18 cellular contexts compared by ENCODE assay signal in genomic region chr7:45028920-45029344, GRCh38. TPM values are rescaled to one million over a fixed set of nuclear protein-coding genes. Genes with fewer than 3 reads are reported as not detected.
A peak's percentile ranks its signal among the peaks of the same experiment; 100 is the strongest.
DNase-seq lines count a peak whose midpoint lies in the region; ATAC-seq, FAIRE-seq and TF ChIP-seq lines count a peak whose summit lies in the region.
"Had no signal": no experiment of that assay in that cellular context is flagged by ENCODE, and none has a peak within 500 bp of the region (broad histone marks: within the 10 kb centered on the region; RNA-seq: fewer than 3 reads in every experiment).

No MANE protein-coding gene starts in this region.

- no peaks in the 10 kb centered on the region for H3K27me3 Mint-ChIP-seq in T-helper 1 cell treated with Interleukin-12 subunit alpha and Interleukin-12 subunit beta and Interleukin-4 antibody, amounts not matched to agents 30 μg/mL and 1 μg/mL, for 36 hours (ENCODE audit: low read depth)

- H3K4me2 ChIP-seq in GM12878 (ENCODE audit: control insufficient read depth, insufficient read depth): peak overlapping the region; percentile 100
- H3K4me2 ChIP-seq: hepatocyte had no signal

- no peaks in the 10 kb centered on the region for H4K20me1 ChIP-seq in GM12878 (ENCODE audit: control insufficient read depth, insufficient read depth)

- peak; percentile 7 for ATAC-seq in GM12878
- no peak for ATAC-seq in SK-N-SH treated with all-trans-retinoic acid at 6 μM for 48 hours
- ATAC-seq: body of pancreas had no signal

- CTCF ChIA-PET in GM12878 (lab: Yijun Ruan, JAX): interaction anchor here (1.0 to 3.3 kb wide), 7 partner anchors 9 to 55 kb away, joined by 3 to 23 read pairs (median 7); no protein-coding TSS in a partner anchor

- H3K27me3 ChIP-seq in GM12878 (replicated peaks in 1 of 2; ENCODE audit: control insufficient read depth in 2 of 2, insufficient read depth in 2 of 2, low read length in 1 of 2): no peaks in the 10 kb centered on the region
- no peaks in the 10 kb centered on the region for H3K27me3 ChIP-seq in rectal smooth muscle tissue (ENCODE audit: control insufficient read depth, insufficient read depth, low read length)
- H3K27me3 ChIP-seq: body of pancreas, hepatocyte had no signal

- H3K36me3 Mint-ChIP-seq in T-helper 1 cell treated with Interleukin-12 subunit alpha and Interleukin-12 subunit beta and Interleukin-4 antibody, amounts not matched to agents 30 μg/mL and 1 μg/mL, for 36 hours (ENCODE audit: low read depth): peaks cover 57% of the 10 kb centered on the region

- no peak for TF ChIP-seq EP300 in GM12878 (IDR thresholded peaks at IDR 0.05; ENCODE audit: borderline replicate concordance in 1 of 2, control insufficient read depth in 1 of 2, low read depth in 2 of 2, low read length in 2 of 2)

- peaks cover 36% of the 10 kb centered on the region for H3K36me3 ChIP-seq in KOPT-K1 (ENCODE audit: insufficient read depth, low read length)
- peaks cover 0 to 8% of the 10 kb centered on the region in 2 experiments; a peak in 1 of 4 replicates for H3K36me3 ChIP-seq in GM12878 (ENCODE audit: control insufficient read depth in 2 of 2, insufficient read depth in 2 of 2, low read length in 1 of 2)
- H3K36me3 ChIP-seq in rectal smooth muscle tissue (ENCODE audit: control insufficient read depth, insufficient read depth, low read length): peaks cover 6% of the 10 kb centered on the region
- H3K36me3 ChIP-seq: prostate gland had no signal

- no peak overlapping the region for H2AFZ ChIP-seq in GM12878 (ENCODE audit: control insufficient read depth, low read depth, low read length)
- H2AFZ ChIP-seq: hepatocyte had no signal

- no peaks in the 10 kb centered on the region for H3K9me3 Mint-ChIP-seq in T-helper 1 cell treated with Interleukin-12 subunit alpha and Interleukin-12 subunit beta and Interleukin-4 antibody, amounts not matched to agents 30 μg/mL and 1 μg/mL, for 36 hours

- FAIRE-seq in GM12878 (lab: Jason Lieb, UNC): no peak

- peak overlapping the region; percentile 84 for H3K27ac ChIP-seq in KOPT-K1 (ENCODE audit: low read depth, low read length, poor library complexity, severe bottlenecking)
- H3K27ac ChIP-seq in GM12878 (ENCODE audit: control insufficient read depth, insufficient read depth): peak overlapping the region; percentile 98
- H3K27ac ChIP-seq in rectal smooth muscle tissue (ENCODE audit: low read depth, low read length): no peak overlapping the region
- H3K27ac ChIP-seq: 22Rv1, body of pancreas, hepatocyte, prostate gland had no signal

- TF ChIP-seq RAD21 in GM12878 (IDR thresholded peaks at IDR 0.05; ENCODE audit: insufficient read depth, low read depth, low read length): no peak

- peak overlapping the region; percentile 82 for H3K27ac Mint-ChIP-seq in T-helper 1 cell treated with Interleukin-12 subunit alpha and Interleukin-12 subunit beta and Interleukin-4 antibody, amounts not matched to agents 30 μg/mL and 1 μg/mL, for 36 hours

- in situ Hi-C loops in GM12878 (cut with MboI): no loop called here

- intact Hi-C loops in GM12878 (cut with micrococcal nuclease; ENCODE audit: unreplicated experiment): loop anchor here (5.0 to 10.0 kb wide), 2 partner anchors 83 to 394 kb away; partner anchors contain the start of gene TBRG4

- 78% methylated on average over 7 of the region's 7 CpGs for WGBS in GM12878 (ENCODE audit: insufficient coverage, insufficient replicate concordance, low lambda C conversion rate, missing lambda C conversion rate)

- TF ChIP-seq POLR2A in GM12878 (IDR thresholded peaks at IDR 0.05; ENCODE audit: low read depth, low read length): no peak

- RAD21 ChIA-PET in GM12878 (lab: Charles Lee; ENCODE audit: unreplicated experiment): interaction anchor here (0.9 to 7.8 kb wide), 8 partner anchors 25 to 180 kb away, joined by 3 to 66 read pairs (median 6); partner anchors contain the start of genes CCM2 and MYO1G

- SMC1A ChIA-PET in GM12878 (lab: Charles Lee; ENCODE audit: uncharacterized antibody, unreplicated experiment): interaction anchor here (0.6 to 5.9 kb wide), 12 partner anchors 9 to 107 kb away, joined by 3 to 76 read pairs (median 6); partner anchors contain the start of genes CCM2, MYO1G and TBRG4

- TF ChIP-seq CTCF in GM12878 (IDR thresholded peaks at IDR 0.05 in 2 of 3, conservative IDR thresholded peaks at IDR 0.05 in 1 of 3; ENCODE audit: control insufficient read depth in 2 of 3, extremely low read depth in 1 of 3, insufficient read depth in 1 of 3, low read depth in 3 of 3, low read length in 3 of 3): no peak

- DNase-seq in T-helper 1 cell (no peak), GM12878 (ENCODE audit: low read depth, low spot score) (no peak), DMS79 treated with DMSO at 0.1 percent for 48 hours (lab: John Stamatoyannopoulos, UW) (no peak), T1000 (lab: John Stamatoyannopoulos, UW) (no peak)
- DNase-seq: body of pancreas; KG1; NCI-H2081 treated with DMSO at 0.1 percent for 48 hours; stimulated activated CD4-positive, alpha-beta T cell treated with anti-CD3 and anti-CD28 coated beads, Interleukin-4, amount 100 ng/mL, for 24 hours; substantia nigra had no signal

- peaks cover 4% of the 10 kb centered on the region for H3K9me3 ChIP-seq in KOPT-K1 (ENCODE audit: insufficient read depth, low read length, poor library complexity, severe bottlenecking)
- H3K9me3 ChIP-seq in GM12878 (replicated peaks; ENCODE audit: control insufficient read depth, insufficient read depth, low read length): no peaks in the 10 kb centered on the region
- H3K9me3 ChIP-seq: body of pancreas, prostate gland had no signal

- POLR2A ChIA-PET in GM12878 (lab: Charles Lee): interaction anchor here (0.7 to 12.6 kb wide), 6 partner anchors 9 to 1110 kb away, joined by 3 to 177 read pairs (median 4); partner anchors contain the start of genes CCM2, MYO1G and PURB

- H3K4me3 ChIP-seq in GM12878 (peak overlapping the region; percentile 58), rectal smooth muscle tissue (ENCODE audit: low read length) (peak overlapping the region; percentile 52)
- H3K4me3 ChIP-seq: body of pancreas, hepatocyte, lung had no signal

- H3K4me1 Mint-ChIP-seq in T-helper 1 cell treated with Interleukin-12 subunit alpha and Interleukin-12 subunit beta and Interleukin-4 antibody, amounts not matched to agents 30 μg/mL and 1 μg/mL, for 36 hours (ENCODE audit: low read depth): peaks cover 65% of the 10 kb centered on the region

- H3K9ac ChIP-seq in GM12878 (ENCODE audit: control insufficient read depth, insufficient read depth, low read length) (peak overlapping the region; percentile 17), rectal smooth muscle tissue (ENCODE audit: low read length) (no peak overlapping the region)

- peak overlapping the region; percentile 89 for H3K4me3 Mint-ChIP-seq in T-helper 1 cell treated with Interleukin-12 subunit alpha and Interleukin-12 subunit beta and Interleukin-4 antibody, amounts not matched to agents 30 μg/mL and 1 μg/mL, for 36 hours

- no TSS peak for BruUV-seq in GM12878 (replicated peaks; lab: Mats Ljungman, UMichigan)

- H3K79me2 ChIP-seq in GM12878 (ENCODE audit: control insufficient read depth, insufficient read depth, low read length): peaks cover 82% of the 10 kb centered on the region

- H3K4me1 ChIP-seq in GM12878 (ENCODE audit: control insufficient read depth, insufficient read depth, low read length): peaks cover 46% of the 10 kb centered on the region
- no peaks in the 10 kb centered on the region for H3K4me1 ChIP-seq in rectal smooth muscle tissue (ENCODE audit: control insufficient read depth, insufficient read depth, low read length)
- H3K4me1 ChIP-seq: prostate gland had no signal

RNA-seq across cellular contexts. Expression of gene CCM2, which starts 28.9 kb away (rescaled TPM):
- 36.2 and 40.0 TPM in 2 replicates for total RNA-seq in GM12878 (2013; cell fraction: nucleolus; rRNA removed)
- 71.6 and 74.7 TPM in 2 replicates for total RNA-seq in GM12878 (2014; rRNA removed)
- total RNA-seq in GM12878 (2014; rRNA removed; fragmentation: Illumina TruSeq; extraction: Trizol): 34.3 and 35.6 TPM in 2 replicates
- total RNA-seq in GM12878 (2021): 61.2 and 61.6 TPM in 2 replicates
- 25.8 TPM for polyA plus RNA-seq in GM12878 (2011; ENCODE audit: low read depth)
- polyA plus RNA-seq in GM12878 (2011; rRNA removed): 22.5 and 30.2 TPM in 2 replicates
- 45.3 and 56.3 TPM in 2 replicates for polyA plus RNA-seq in GM12878 (2011; cell fraction: cytosol; rRNA removed)
- polyA plus RNA-seq in GM12878 (2011; cell fraction: nucleus; rRNA removed): 67.7 and 71.7 TPM in 2 replicates
- polyA plus RNA-seq in GM12878 (2012): 51.5 and 60.9 TPM in 2 replicates
- 19.1 and 36.2 TPM in 2 replicates for polyA plus RNA-seq in GM12878 (2014; fragmentation: Illumina TruSeq; extraction: Trizol)
- 1 to 10 TPM in 1 of 2 experiments, under 1 TPM in 1; 1.00 to 4.1 TPM for polyA plus RNA-seq in GM12878 (2014; fragmentation: Nextera tagmentation; extraction: Ambion mirVana)
- 70.8 and 73.7 TPM in 2 replicates for polyA plus RNA-seq in GM12878 (2014; rRNA removed)
- polyA plus RNA-seq in GM12878 (2016; fragmentation: Nextera tagmentation; extraction: Ambion mirVana): 10 to 100 TPM; 75.2 to 82.3 TPM
- 31.6 and 47.1 TPM in 2 replicates for polyA minus RNA-seq in GM12878 (2011; rRNA and poly(A)+ RNA removed)
- polyA minus RNA-seq in GM12878 (2011; cell fraction: cytosol; rRNA and poly(A)+ RNA removed): 18.2 and 29.1 TPM in 2 replicates
- 15.1 and 19.7 TPM in 2 replicates for polyA minus RNA-seq in GM12878 (2011; cell fraction: nucleus; rRNA and poly(A)+ RNA removed)

RNA-seq across cellular contexts. Expression of gene MYO1G, which starts 50.1 kb away (rescaled TPM):
- 406 and 444 TPM in 2 replicates for total RNA-seq in GM12878 (2013; cell fraction: nucleolus; rRNA removed)
- total RNA-seq in GM12878 (2014; rRNA removed): 154 and 176 TPM in 2 replicates
- total RNA-seq in GM12878 (2014; rRNA removed; fragmentation: Illumina TruSeq; extraction: Trizol): 63.7 and 66.1 TPM in 2 replicates
- 224 and 232 TPM in 2 replicates for total RNA-seq in GM12878 (2021)
- 91.4 TPM for polyA plus RNA-seq in GM12878 (2011; ENCODE audit: low read depth)
- 54.3 and 118 TPM in 2 replicates for polyA plus RNA-seq in GM12878 (2011; rRNA removed)
- 111 and 152 TPM in 2 replicates for polyA plus RNA-seq in GM12878 (2011; cell fraction: cytosol; rRNA removed)
- polyA plus RNA-seq in GM12878 (2011; cell fraction: nucleus; rRNA removed): 518 and 587 TPM in 2 replicates
- polyA plus RNA-seq in GM12878 (2012): 195 and 215 TPM in 2 replicates
- 36.1 and 77.2 TPM in 2 replicates for polyA plus RNA-seq in GM12878 (2014; fragmentation: Illumina TruSeq; extraction: Trizol)
- polyA plus RNA-seq in GM12878 (2014; fragmentation: Nextera tagmentation; extraction: Ambion mirVana): 1 to 10 TPM; 1.8 to 3.3 TPM
- polyA plus RNA-seq in GM12878 (2014; rRNA removed): 150 and 184 TPM in 2 replicates
- 100 to 1,000 TPM; 185 to 216 TPM for polyA plus RNA-seq in GM12878 (2016; fragmentation: Nextera tagmentation; extraction: Ambion mirVana)
- 230 and 324 TPM in 2 replicates for polyA minus RNA-seq in GM12878 (2011; rRNA and poly(A)+ RNA removed)
- 97.1 and 110 TPM in 2 replicates for polyA minus RNA-seq in GM12878 (2011; cell fraction: cytosol; rRNA and poly(A)+ RNA removed)
- polyA minus RNA-seq in GM12878 (2011; cell fraction: nucleus; rRNA and poly(A)+ RNA removed): 238 and 294 TPM in 2 replicates
- polyA plus RNA-seq: hepatocyte had no signal

RNA-seq across cellular contexts. Expression of gene NACAD, which starts 59.8 kb away (rescaled TPM):
- total RNA-seq in GM12878 (2013; cell fraction: nucleolus; rRNA removed): 0.10 TPM in 1 of 2 replicates, not detected in the other
- total RNA-seq in GM12878 (2014; rRNA removed) (not detected in 2 replicates), GM12878 (2014; rRNA removed; fragmentation: Illumina TruSeq; extraction: Trizol) (not detected in 2 replicates), GM12878 (2021) (not detected in 2 replicates)
- polyA plus RNA-seq in GM12878 (2011; ENCODE audit: low read depth): not detected
- polyA plus RNA-seq in GM12878 (2011; rRNA removed) (not detected in 2 replicates), GM12878 (2014; fragmentation: Illumina TruSeq; extraction: Trizol) (not detected in 2 replicates), GM12878 (2014; fragmentation: Nextera tagmentation; extraction: Ambion mirVana) (not detected), GM12878 (2014; rRNA removed) (not detected in 2 replicates), GM12878 (2016; fragmentation: Nextera tagmentation; extraction: Ambion mirVana) (not detected)
- 0.03 TPM in 1 of 2 replicates, not detected in the other for polyA plus RNA-seq in GM12878 (2011; cell fraction: cytosol; rRNA removed)
- polyA plus RNA-seq in GM12878 (2011; cell fraction: nucleus; rRNA removed): 0.13 and 0.15 TPM in 2 replicates
- not detected in 2 replicates for polyA plus RNA-seq in GM12878 (2012)
- not detected in 2 replicates for polyA minus RNA-seq in GM12878 (2011; rRNA and poly(A)+ RNA removed)
- not detected in 2 replicates for polyA minus RNA-seq in GM12878 (2011; cell fraction: cytosol; rRNA and poly(A)+ RNA removed)
- polyA minus RNA-seq in GM12878 (2011; cell fraction: nucleus; rRNA and poly(A)+ RNA removed): not detected in 2 replicates
- total RNA-seq: T-helper 1 cell treated with Interleukin-12 subunit alpha and Interleukin-12 subunit beta and Interleukin-4 antibody, amounts not matched to agents 30 ng/mL and 1 ng/mL, for 36 hours had no signal
